13 cellular contexts compared by ENCODE assay signal in the genomic region with DNA sequence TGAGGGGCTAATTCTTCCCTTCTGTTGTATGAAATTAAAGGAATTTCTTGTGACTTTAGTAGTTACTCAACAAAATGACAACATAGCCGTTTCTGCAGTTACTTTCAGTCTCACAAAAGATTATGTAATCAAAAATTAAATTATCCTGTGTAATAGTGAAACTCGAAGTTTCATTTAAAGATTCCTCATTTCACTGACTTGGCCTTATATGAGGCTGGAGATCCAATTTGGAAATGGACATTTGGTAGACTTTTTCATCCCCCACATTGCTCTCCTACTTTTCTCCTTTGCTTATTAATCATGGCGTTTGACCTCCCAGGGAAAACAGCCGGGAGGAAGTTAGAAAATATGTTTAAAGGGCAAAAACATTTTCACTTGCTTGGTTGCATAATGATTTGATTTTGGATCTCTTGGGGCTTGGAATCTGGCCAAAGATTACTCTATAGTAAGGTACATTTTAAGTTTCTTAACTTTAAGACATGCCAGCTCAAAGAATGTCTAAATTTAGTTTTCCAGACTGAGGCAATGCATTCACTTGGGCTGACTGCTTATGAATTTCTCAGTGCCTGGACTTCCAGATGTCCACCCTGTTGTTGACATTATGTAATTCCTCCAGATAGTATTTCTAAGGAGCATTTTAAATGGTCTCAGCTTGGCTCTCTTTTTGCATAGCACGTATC.
DNase-seq lines count a peak whose midpoint lies in the region; ATAC-seq and TF ChIP-seq lines count a peak whose summit lies in the region.
"Had no signal": no experiment of that assay in that cellular context is flagged by ENCODE, and none has a peak within 500 bp of the region (broad histone marks: within the 10 kb centered on the region; RNA-seq: fewer than 3 reads in every experiment).

No MANE protein-coding gene starts in this region.

- peak overlapping the region; percentile 34 for H3K27ac ChIP-seq in left ventricle myocardium inferior (replicated peaks)
- H3K27ac ChIP-seq in upper lobe of right lung = peak overlapping the region; percentile 58
- H3K27ac ChIP-seq: heart right ventricle had no signal

- H3K4me1 ChIP-seq in left ventricle myocardium inferior = no peaks in the 10 kb centered on the region
- no peaks in the 10 kb centered on the region for H3K4me1 ChIP-seq in upper lobe of right lung

- H3K27ac Mint-ChIP-seq in activated CD4-positive, alpha-beta T cell treated with anti-CD3 and anti-CD28 coated beads for 36 hours = no peak overlapping the region
- H3K27ac Mint-ChIP-seq: activated naive CD8-positive, alpha-beta T cell treated with anti-CD3 and anti-CD28 coated beads, Interleukin-2, amount 50 U/mL, for 24 hours; T-cell had no signal

- H3K4me1 Mint-ChIP-seq in activated CD4-positive, alpha-beta T cell treated with anti-CD3 and anti-CD28 coated beads for 36 hours = no peaks in the 10 kb centered on the region
- H3K4me1 Mint-ChIP-seq: activated naive CD8-positive, alpha-beta T cell treated with anti-CD3 and anti-CD28 coated beads, Interleukin-2, amount 50 U/mL, for 24 hours; neural crest cell; T-cell had no signal

- no peak overlapping the region for H3K4me3 Mint-ChIP-seq in activated CD4-positive, alpha-beta T cell treated with anti-CD3 and anti-CD28 coated beads for 36 hours
- H3K4me3 Mint-ChIP-seq: activated naive CD8-positive, alpha-beta T cell treated with anti-CD3 and anti-CD28 coated beads, Interleukin-2, amount 50 U/mL, for 24 hours; neural crest cell; T-cell had no signal

- no peaks in the 10 kb centered on the region for H3K27me3 Mint-ChIP-seq in activated CD4-positive, alpha-beta T cell treated with anti-CD3 and anti-CD28 coated beads for 36 hours
- H3K27me3 Mint-ChIP-seq: activated naive CD8-positive, alpha-beta T cell treated with anti-CD3 and anti-CD28 coated beads, Interleukin-2, amount 50 U/mL, for 24 hours; T-cell had no signal

- POLR2A ChIA-PET in activated CD4-positive, alpha-beta T cell treated with anti-CD3 and anti-CD28 coated beads for 36 hours (lab: Charles Lee) = no interaction called here

- H3K9me3 ChIP-seq in left ventricle myocardium inferior (replicated peaks) (no peaks in the 10 kb centered on the region), upper lobe of right lung (no peaks in the 10 kb centered on the region)
- H3K9me3 ChIP-seq: heart right ventricle had no signal

- no peaks in the 10 kb centered on the region for H3K27me3 ChIP-seq in left ventricle myocardium inferior (ENCODE audit: low read depth)
- no peaks in the 10 kb centered on the region for H3K27me3 ChIP-seq in upper lobe of right lung
- H3K27me3 ChIP-seq: heart right ventricle had no signal

- H3K4me3 ChIP-seq in left ventricle myocardium inferior (no peak overlapping the region), upper lobe of right lung (peak overlapping the region; percentile 15)

- no peaks in the 10 kb centered on the region for H3K36me3 Mint-ChIP-seq in activated CD4-positive, alpha-beta T cell treated with anti-CD3 and anti-CD28 coated beads for 36 hours (ENCODE audit: low read depth)
- H3K36me3 Mint-ChIP-seq: T-cell had no signal

- ATAC-seq in Right ventricle myocardium superior (ENCODE audit: poor library complexity) (peak; percentile 60), upper lobe of right lung (peak; percentile 71)
- ATAC-seq in activated CD4-positive, alpha-beta T cell treated with anti-CD3 and anti-CD28 coated beads for 36 hours = no peak
- ATAC-seq: activated naive CD8-positive, alpha-beta T cell treated with anti-CD3 and anti-CD28 coated beads, Interleukin-2, amount 50 U/mL, for 24 hours; T-cell had no signal

- DNase-seq in Right ventricle myocardium superior = no peak
- DNase-seq in cardiac septum (ENCODE audit: low spot score) = no peak
- DNase-seq in astrocyte of the hippocampus (ENCODE audit: low read depth, low spot score) = peak; percentile 18
- DNase-seq in left ventricle myocardium inferior = no peak
- DNase-seq in upper lobe of right lung = no peak
- DNase-seq in activated CD4-positive, alpha-beta T cell treated with anti-CD3 and anti-CD28 coated beads for 36 hours = no peak
- DNase-seq in DMS79 treated with DMSO at 0.1 percent for 48 hours (lab: John Stamatoyannopoulos, UW) = no peak
- no peak for DNase-seq in amygdala (lab: John Stamatoyannopoulos, UW)
- DNase-seq: activated naive CD8-positive, alpha-beta T cell treated with anti-CD3 and anti-CD28 coated beads, Interleukin-2, amount 50 U/mL, for 24 hours; effector CD8-positive, alpha-beta T cell; heart right ventricle; T-cell had no signal

- TF ChIP-seq CTCF in left ventricle myocardium inferior (IDR thresholded peaks at IDR 0.05; ENCODE audit: borderline replicate concordance) (no peak), upper lobe of right lung (IDR thresholded peaks at IDR 0.05) (no peak)

- H3K36me3 ChIP-seq in left ventricle myocardium inferior = no peaks in the 10 kb centered on the region
- no peaks in the 10 kb centered on the region for H3K36me3 ChIP-seq in upper lobe of right lung
- H3K36me3 ChIP-seq: heart right ventricle had no signal

- intact Hi-C loops in Right ventricle myocardium superior (cut with DNase I) (no loop called here), cardiac septum (cut with DNase I) (no loop called here), left ventricle myocardium inferior (cut with micrococcal nuclease) (no loop called here), upper lobe of right lung (cut with DNase I) (no loop called here)
- intact Hi-C loops in activated CD4-positive, alpha-beta T cell treated with anti-CD3 and anti-CD28 coated beads for 36 hours (cut with DNase I, micrococcal nuclease) = no loop called here

- H3K9me3 Mint-ChIP-seq in activated CD4-positive, alpha-beta T cell treated with anti-CD3 and anti-CD28 coated beads for 36 hours (ENCODE audit: low read depth) = peaks cover 2% of the 10 kb centered on the region
- H3K9me3 Mint-ChIP-seq: activated naive CD8-positive, alpha-beta T cell treated with anti-CD3 and anti-CD28 coated beads, Interleukin-2, amount 50 U/mL, for 24 hours; neural crest cell had no signal

- CTCF ChIA-PET in activated CD4-positive, alpha-beta T cell treated with anti-CD3 and anti-CD28 coated beads for 36 hours (lab: Charles Lee) = no interaction called here
